In the genomic region with DNA sequence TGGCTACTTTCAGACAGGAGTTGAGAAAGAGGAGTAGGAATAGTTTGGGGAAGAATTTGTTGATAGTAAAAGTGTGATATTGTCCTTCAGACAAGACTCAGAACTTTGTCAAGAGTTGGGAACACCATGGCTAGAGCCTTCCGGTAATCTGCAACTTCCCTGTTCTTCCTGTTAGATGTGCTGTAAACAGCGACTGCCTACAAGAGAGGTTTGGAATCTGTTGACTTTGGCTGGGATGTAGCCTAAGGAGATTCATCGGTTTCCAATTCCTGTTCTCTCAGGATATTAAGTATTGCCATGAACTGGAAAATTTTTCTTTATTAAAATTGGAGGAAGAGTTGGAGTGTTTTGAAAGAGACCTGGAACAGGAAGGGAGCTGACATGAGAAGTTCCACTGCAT, we compare ENCODE assay signal across 18 cellular contexts. TPM values are rescaled to one million over a fixed set of nuclear protein-coding genes. Genes with fewer than 3 reads are reported as not detected.
DNase-seq lines count a peak whose midpoint lies in the region; ATAC-seq, FAIRE-seq and TF ChIP-seq lines count a peak whose summit lies in the region.
"Had no signal": no experiment of that assay in that cellular context is flagged by ENCODE, and none has a peak within 500 bp of the region (broad histone marks: within the 10 kb centered on the region; RNA-seq: fewer than 3 reads in every experiment).

No MANE protein-coding gene starts in this region.

- H3K27me3 ChIP-seq in psoas muscle (ENCODE audit: insufficient read depth in 3 of 3, low read length in 2 of 3) (no peaks in the 10 kb centered on the region), upper lobe of right lung (no peaks in the 10 kb centered on the region)
- H3K27me3 ChIP-seq: BLaER1 had no signal

- peak overlapping the region; percentile 54 for H3K27ac ChIP-seq in psoas muscle
- H3K27ac ChIP-seq in upper lobe of right lung = peak overlapping the region; percentile 61
- H3K27ac ChIP-seq: BLaER1, KMS-11 had no signal

- H3K4me1 Mint-ChIP-seq in activated T-helper 2 cell treated with anti-CD3 and anti-CD28 coated beads, Interferon-gamma antibody, Interleukin-2, Interleukin-4, amounts not matched to agents 10 μg/mL and 5 μg/mL and 100 μg/mL, durations not matched to agents 14 hours and 24 hours and 36 hours (ENCODE audit: low read depth) = peaks cover 36% of the 10 kb centered on the region

- ATAC-seq in left ventricle myocardium superior = peak; percentile 42
- ATAC-seq in psoas muscle = peak in 1 of 4 donors; percentile 42
- ATAC-seq in upper lobe of right lung = peak; percentile 17
- ATAC-seq in HG02588 (IDR thresholded peaks at IDR 0.05; ENCODE audit: unreplicated experiment) = no peak
- ATAC-seq: activated CD4-positive, CD25-positive, alpha-beta regulatory T cell treated with anti-CD3 and anti-CD28 coated beads, Interleukin-2, amount 50 U/mL, for 24 hours; T-helper 17 cell had no signal

- FAIRE-seq in GM12892 (lab: Jason Lieb, UNC) = no peak

- no peaks in the 10 kb centered on the region for H3K27me3 Mint-ChIP-seq in activated T-helper 2 cell treated with anti-CD3 and anti-CD28 coated beads, Interferon-gamma antibody, Interleukin-2, Interleukin-4, amounts not matched to agents 10 μg/mL and 5 μg/mL and 100 μg/mL, durations not matched to agents 14 hours and 24 hours and 36 hours (ENCODE audit: low read depth)
- H3K27me3 Mint-ChIP-seq: T-helper 17 cell had no signal

- intact Hi-C loops in left ventricle myocardium superior (cut with micrococcal nuclease) (no loop called here), psoas muscle (cut with DNase I) (no loop called here), upper lobe of right lung (cut with DNase I) (no loop called here)
- intact Hi-C loops in activated T-helper 2 cell treated with anti-CD3 and anti-CD28 coated beads, Interferon-gamma antibody, Interleukin-2, Interleukin-4, amounts not matched to agents 10 μg/mL and 5 μg/mL and 100 μg/mL, durations not matched to agents 14 hours and 24 hours and 36 hours (cut with micrococcal nuclease) = no loop called here

- H3K4me1 ChIP-seq in psoas muscle (peaks cover 75% of the 10 kb centered on the region), upper lobe of right lung (peaks cover 66% of the 10 kb centered on the region)

- no peaks in the 10 kb centered on the region for H3K36me3 Mint-ChIP-seq in activated T-helper 2 cell treated with anti-CD3 and anti-CD28 coated beads, Interferon-gamma antibody, Interleukin-2, Interleukin-4, amounts not matched to agents 10 μg/mL and 5 μg/mL and 100 μg/mL, durations not matched to agents 14 hours and 24 hours and 36 hours (ENCODE audit: low read depth)

- no peak for TF ChIP-seq POLR2A in GM12892 (IDR thresholded peaks at IDR 0.05; ENCODE audit: low read depth, low read length)

- TF ChIP-seq CTCF in choroid plexus epithelial cell (conservative IDR thresholded peaks at IDR 0.05; ENCODE audit: low read depth, low read length) = no peak
- TF ChIP-seq CTCF in psoas muscle (IDR thresholded peaks at IDR 0.05) = no peak
- TF ChIP-seq CTCF in upper lobe of right lung (IDR thresholded peaks at IDR 0.05) = no peak

- H3K9me3 Mint-ChIP-seq in activated T-helper 2 cell treated with anti-CD3 and anti-CD28 coated beads, Interferon-gamma antibody, Interleukin-2, Interleukin-4, amounts not matched to agents 10 μg/mL and 5 μg/mL and 100 μg/mL, durations not matched to agents 14 hours and 24 hours and 36 hours = no peaks in the 10 kb centered on the region
- H3K9me3 Mint-ChIP-seq: activated naive CD4-positive, alpha-beta T cell treated with anti-CD3 and anti-CD28 coated beads for 36 hours had no signal

- no peak overlapping the region for H3K4me3 Mint-ChIP-seq in activated T-helper 2 cell treated with anti-CD3 and anti-CD28 coated beads, Interferon-gamma antibody, Interleukin-2, Interleukin-4, amounts not matched to agents 10 μg/mL and 5 μg/mL and 100 μg/mL, durations not matched to agents 14 hours and 24 hours and 36 hours (ENCODE audit: low read depth)
- H3K4me3 Mint-ChIP-seq: activated naive CD4-positive, alpha-beta T cell treated with anti-CD3 and anti-CD28 coated beads for 36 hours; T-helper 17 cell had no signal

- no peak overlapping the region for H3K27ac Mint-ChIP-seq in activated T-helper 2 cell treated with anti-CD3 and anti-CD28 coated beads, Interferon-gamma antibody, Interleukin-2, Interleukin-4, amounts not matched to agents 10 μg/mL and 5 μg/mL and 100 μg/mL, durations not matched to agents 14 hours and 24 hours and 36 hours
- H3K27ac Mint-ChIP-seq: activated naive CD4-positive, alpha-beta T cell treated with anti-CD3 and anti-CD28 coated beads for 36 hours; T-helper 17 cell had no signal

- H3K36me3 ChIP-seq in psoas muscle (ENCODE audit: insufficient read depth in 1 of 2, low read depth in 1 of 2) = no peaks in the 10 kb centered on the region
- no peaks in the 10 kb centered on the region for H3K36me3 ChIP-seq in upper lobe of right lung
- H3K36me3 ChIP-seq: BLaER1 had no signal

- no peaks in the 10 kb centered on the region for H3K9me3 ChIP-seq in psoas muscle
- no peaks in the 10 kb centered on the region for H3K9me3 ChIP-seq in upper lobe of right lung
- H3K9me3 ChIP-seq: BLaER1 had no signal

- peak; percentile 30 for DNase-seq in choroid plexus epithelial cell (ENCODE audit: low read depth)
- DNase-seq in left ventricle myocardium superior = no peak
- DNase-seq in psoas muscle = no peak
- DNase-seq in upper lobe of right lung = no peak
- no peak for DNase-seq in activated T-helper 2 cell treated with anti-CD3 and anti-CD28 coated beads, Interferon-gamma antibody, Interleukin-2, Interleukin-4, amounts not matched to agents 10 μg/mL and 5 μg/mL and 100 μg/mL, durations not matched to agents 14 hours and 24 hours and 36 hours (ENCODE audit: low spot score)
- DNase-seq in GM12892 (ENCODE audit: insufficient read length) = no peak
- DNase-seq: activated naive CD4-positive, alpha-beta T cell treated with anti-CD3 and anti-CD28 coated beads for 36 hours; DMS79; effector CD8-positive, alpha-beta T cell; mesenchymal stem cell; NCI-H1417 treated with DMSO at 0.1 percent for 48 hours; nucleus accumbens; SIG-M5; T-helper 17 cell had no signal

- no peak overlapping the region for H3K4me3 ChIP-seq in choroid plexus epithelial cell (ENCODE audit: low read depth, low read length)
- no peak overlapping the region for H3K4me3 ChIP-seq in psoas muscle
- no peak overlapping the region for H3K4me3 ChIP-seq in upper lobe of right lung
- H3K4me3 ChIP-seq: BLaER1 had no signal

- 30 to 56% (median 40%) methylated on average over 3 of the region's 3 CpGs for WGBS in psoas muscle, 3 donors

RNA-seq across cellular contexts. Expression of gene ARHGAP26, which starts 43.9 kb away (rescaled TPM):
- 34.9 TPM for total RNA-seq in left ventricle myocardium superior
- total RNA-seq in psoas muscle = 10 to 100 TPM; 12.0 to 28.7 (median 13.1) TPM
- polyA plus RNA-seq in psoas muscle = 1 to 10 TPM; 2.5 to 6.8 (median 4.3) TPM
- 35.4 TPM for total RNA-seq in upper lobe of right lung
- 13.6 and 15.1 TPM in 2 replicates for total RNA-seq in activated T-helper 2 cell treated with anti-CD3 and anti-CD28 coated beads, Interferon-gamma antibody, Interleukin-2, Interleukin-4, amounts not matched to agents 10 μg/mL and 5 μg/mL and 100 μg/mL, durations not matched to agents 14 hours and 24 hours and 36 hours
- 25.5 TPM for polyA plus RNA-seq in GM12892 (2012; ENCODE audit: missing spikeins)
